Comparison of ENCODE assay signal across 1 cellular context in genomic region chr20:53621482-53622246, GRCh38.
TF ChIP-seq lines count a peak whose summit lies in the region.

No MANE protein-coding gene starts in this region.

TF ChIP-seq in GM12878, 131 proteins besides CTCF, POLR2A, EP300 and RAD21 (continued from another document and continues in another):
- TF ChIP-seq, protein P1, sequence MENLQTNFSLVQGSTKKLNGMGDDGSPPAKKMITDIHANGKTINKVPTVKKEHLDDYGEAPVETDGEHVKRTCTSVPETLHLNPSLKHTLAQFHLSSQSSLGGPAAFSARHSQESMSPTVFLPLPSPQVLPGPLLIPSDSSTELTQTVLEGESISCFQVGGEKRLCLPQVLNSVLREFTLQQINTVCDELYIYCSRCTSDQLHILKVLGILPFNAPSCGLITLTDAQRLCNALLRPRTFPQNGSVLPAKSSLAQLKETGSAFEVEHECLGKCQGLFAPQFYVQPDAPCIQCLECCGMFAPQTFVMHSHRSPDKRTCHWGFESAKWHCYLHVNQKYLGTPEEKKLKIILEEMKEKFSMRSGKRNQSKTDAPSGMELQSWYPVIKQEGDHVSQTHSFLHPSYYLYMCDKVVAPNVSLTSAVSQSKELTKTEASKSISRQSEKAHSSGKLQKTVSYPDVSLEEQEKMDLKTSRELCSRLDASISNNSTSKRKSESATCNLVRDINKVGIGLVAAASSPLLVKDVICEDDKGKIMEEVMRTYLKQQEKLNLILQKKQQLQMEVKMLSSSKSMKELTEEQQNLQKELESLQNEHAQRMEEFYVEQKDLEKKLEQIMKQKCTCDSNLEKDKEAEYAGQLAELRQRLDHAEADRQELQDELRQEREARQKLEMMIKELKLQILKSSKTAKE (IDR thresholded peaks at IDR 0.05; ENCODE audit: low read depth, poor library complexity, severe bottlenecking), result peak; percentile 29
- TF ChIP-seq GABPA (IDR thresholded peaks at IDR 0.05; ENCODE audit: low read depth) (no peak), NR2F1 (conservative IDR thresholded peaks at IDR 0.05) (no peak), CEBPB (IDR thresholded peaks at IDR 0.05; ENCODE audit: borderline replicate concordance in 1 of 2, low read depth in 2 of 2, low read length in 2 of 2) (no peak), CBFB (IDR thresholded peaks at IDR 0.05; ENCODE audit: low read depth) (no peak), ZSCAN29 (IDR thresholded peaks at IDR 0.05) (no peak), KDM1A (IDR thresholded peaks at IDR 0.05; ENCODE audit: borderline replicate concordance) (no peak), ZNF274 (IDR thresholded peaks at IDR 0.05; ENCODE audit: insufficient read depth, insufficient read length) (no peak), SPI1 (IDR thresholded peaks at IDR 0.05; ENCODE audit: borderline replicate concordance, insufficient read depth, low read depth, low read length) (no peak), E2F8 (IDR thresholded peaks at IDR 0.05; ENCODE audit: low read depth, partially characterized antibody) (no peak), SMARCA5 (IDR thresholded peaks at IDR 0.05) (no peak; the same call in 1 of the 2 replicates), ETV6 (conservative IDR thresholded peaks at IDR 0.05 in 1 of 2, IDR thresholded peaks at IDR 0.05 in 1 of 2; ENCODE audit: borderline replicate concordance in 1 of 2, low read depth in 1 of 2) (peak in 1 of 2 experiments; percentile 98), SP1 (IDR thresholded peaks at IDR 0.05; ENCODE audit: low read depth, low read length) (no peak), KAT2A (conservative IDR thresholded peaks at IDR 0.05; ENCODE audit: control insufficient read depth, low read depth, low read length) (no peak), BCL11A (IDR thresholded peaks at IDR 0.05; ENCODE audit: low read depth, low read length) (no peak), REST (IDR thresholded peaks at IDR 0.05; ENCODE audit: low read depth, low read length) (no peak), STAT3 (IDR thresholded peaks at IDR 0.05; ENCODE audit: low read depth, low read length) (no peak), RBBP5 (conservative IDR thresholded peaks at IDR 0.05) (no peak), ZNF207 (IDR thresholded peaks at IDR 0.05; ENCODE audit: borderline replicate concordance) (no peak), TARDBP (IDR thresholded peaks at IDR 0.05; ENCODE audit: borderline replicate concordance) (no peak), KLF5 (IDR thresholded peaks at IDR 0.05; ENCODE audit: partially characterized antibody) (no peak), EGR1 (IDR thresholded peaks at IDR 0.05; ENCODE audit: borderline replicate concordance in 1 of 2, low read depth in 2 of 2, low read length in 2 of 2) (no peak), ZNF622 (IDR thresholded peaks at IDR 0.05) (no peak), TAF1 (IDR thresholded peaks at IDR 0.05; ENCODE audit: borderline replicate concordance, low read depth, low read length) (no peak), IRF3 (IDR thresholded peaks at IDR 0.05) (no peak), CHD4 (IDR thresholded peaks at IDR 0.05) (no peak), SUZ12 (IDR thresholded peaks at IDR 0.05; ENCODE audit: unreplicated experiment) (no peak), RB1 (IDR thresholded peaks at IDR 0.05; ENCODE audit: borderline replicate concordance) (no peak), JUNB (IDR thresholded peaks at IDR 0.05) (peak; percentile 82), BACH1 (IDR thresholded peaks at IDR 0.05; ENCODE audit: borderline replicate concordance) (no peak), SREBF2 (IDR thresholded peaks at IDR 0.05; ENCODE audit: low read length) (no peak), MXI1 (IDR thresholded peaks at IDR 0.05; ENCODE audit: low read depth, low read length) (no peak), ATF7 (IDR thresholded peaks at IDR 0.05; ENCODE audit: low read depth) (no peak; the same call in none of the 2 replicates), YY1 (IDR thresholded peaks at IDR 0.05; ENCODE audit: low read depth, low read length) (0 out of 2 replicates have a peak, but pooled peaks have one; percentile 25)
- TF ChIP-seq, protein P2, sequence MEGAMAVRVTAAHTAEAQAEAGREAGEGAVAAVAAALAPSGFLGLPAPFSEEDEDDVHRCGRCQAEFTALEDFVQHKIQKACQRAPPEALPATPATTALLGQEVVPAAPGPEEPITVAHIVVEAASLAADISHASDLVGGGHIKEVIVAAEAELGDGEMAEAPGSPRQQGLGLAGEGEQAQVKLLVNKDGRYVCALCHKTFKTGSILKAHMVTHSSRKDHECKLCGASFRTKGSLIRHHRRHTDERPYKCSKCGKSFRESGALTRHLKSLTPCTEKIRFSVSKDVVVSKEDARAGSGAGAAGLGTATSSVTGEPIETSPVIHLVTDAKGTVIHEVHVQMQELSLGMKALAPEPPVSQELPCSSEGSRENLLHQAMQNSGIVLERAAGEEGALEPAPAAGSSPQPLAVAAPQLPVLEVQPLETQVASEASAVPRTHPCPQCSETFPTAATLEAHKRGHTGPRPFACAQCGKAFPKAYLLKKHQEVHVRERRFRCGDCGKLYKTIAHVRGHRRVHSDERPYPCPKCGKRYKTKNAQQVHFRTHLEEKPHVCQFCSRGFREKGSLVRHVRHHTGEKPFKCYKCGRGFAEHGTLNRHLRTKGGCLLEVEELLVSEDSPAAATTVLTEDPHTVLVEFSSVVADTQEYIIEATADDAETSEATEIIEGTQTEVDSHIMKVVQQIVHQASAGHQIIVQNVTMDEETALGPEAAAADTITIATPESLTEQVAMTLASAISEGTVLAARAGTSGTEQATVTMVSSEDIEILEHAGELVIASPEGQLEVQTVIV (IDR thresholded peaks at IDR 0.05; ENCODE audit: borderline replicate concordance, partially characterized antibody), result no peak
- TF ChIP-seq, protein P3, sequence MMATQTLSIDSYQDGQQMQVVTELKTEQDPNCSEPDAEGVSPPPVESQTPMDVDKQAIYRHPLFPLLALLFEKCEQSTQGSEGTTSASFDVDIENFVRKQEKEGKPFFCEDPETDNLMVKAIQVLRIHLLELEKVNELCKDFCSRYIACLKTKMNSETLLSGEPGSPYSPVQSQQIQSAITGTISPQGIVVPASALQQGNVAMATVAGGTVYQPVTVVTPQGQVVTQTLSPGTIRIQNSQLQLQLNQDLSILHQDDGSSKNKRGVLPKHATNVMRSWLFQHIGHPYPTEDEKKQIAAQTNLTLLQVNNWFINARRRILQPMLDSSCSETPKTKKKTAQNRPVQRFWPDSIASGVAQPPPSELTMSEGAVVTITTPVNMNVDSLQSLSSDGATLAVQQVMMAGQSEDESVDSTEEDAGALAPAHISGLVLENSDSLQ (IDR thresholded peaks at IDR 0.05), result no peak
- TF ChIP-seq, protein P4, sequence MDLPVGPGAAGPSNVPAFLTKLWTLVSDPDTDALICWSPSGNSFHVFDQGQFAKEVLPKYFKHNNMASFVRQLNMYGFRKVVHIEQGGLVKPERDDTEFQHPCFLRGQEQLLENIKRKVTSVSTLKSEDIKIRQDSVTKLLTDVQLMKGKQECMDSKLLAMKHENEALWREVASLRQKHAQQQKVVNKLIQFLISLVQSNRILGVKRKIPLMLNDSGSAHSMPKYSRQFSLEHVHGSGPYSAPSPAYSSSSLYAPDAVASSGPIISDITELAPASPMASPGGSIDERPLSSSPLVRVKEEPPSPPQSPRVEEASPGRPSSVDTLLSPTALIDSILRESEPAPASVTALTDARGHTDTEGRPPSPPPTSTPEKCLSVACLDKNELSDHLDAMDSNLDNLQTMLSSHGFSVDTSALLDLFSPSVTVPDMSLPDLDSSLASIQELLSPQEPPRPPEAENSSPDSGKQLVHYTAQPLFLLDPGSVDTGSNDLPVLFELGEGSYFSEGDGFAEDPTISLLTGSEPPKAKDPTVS (IDR thresholded peaks at IDR 0.05; ENCODE audit: low read depth, low read length), result no peak
- TF ChIP-seq, protein P5, sequence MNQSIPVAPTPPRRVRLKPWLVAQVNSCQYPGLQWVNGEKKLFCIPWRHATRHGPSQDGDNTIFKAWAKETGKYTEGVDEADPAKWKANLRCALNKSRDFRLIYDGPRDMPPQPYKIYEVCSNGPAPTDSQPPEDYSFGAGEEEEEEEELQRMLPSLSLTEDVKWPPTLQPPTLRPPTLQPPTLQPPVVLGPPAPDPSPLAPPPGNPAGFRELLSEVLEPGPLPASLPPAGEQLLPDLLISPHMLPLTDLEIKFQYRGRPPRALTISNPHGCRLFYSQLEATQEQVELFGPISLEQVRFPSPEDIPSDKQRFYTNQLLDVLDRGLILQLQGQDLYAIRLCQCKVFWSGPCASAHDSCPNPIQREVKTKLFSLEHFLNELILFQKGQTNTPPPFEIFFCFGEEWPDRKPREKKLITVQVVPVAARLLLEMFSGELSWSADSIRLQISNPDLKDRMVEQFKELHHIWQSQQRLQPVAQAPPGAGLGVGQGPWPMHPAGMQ (IDR thresholded peaks at IDR 0.05; ENCODE audit: borderline replicate concordance), result no peak
- TF ChIP-seq, protein P6, sequence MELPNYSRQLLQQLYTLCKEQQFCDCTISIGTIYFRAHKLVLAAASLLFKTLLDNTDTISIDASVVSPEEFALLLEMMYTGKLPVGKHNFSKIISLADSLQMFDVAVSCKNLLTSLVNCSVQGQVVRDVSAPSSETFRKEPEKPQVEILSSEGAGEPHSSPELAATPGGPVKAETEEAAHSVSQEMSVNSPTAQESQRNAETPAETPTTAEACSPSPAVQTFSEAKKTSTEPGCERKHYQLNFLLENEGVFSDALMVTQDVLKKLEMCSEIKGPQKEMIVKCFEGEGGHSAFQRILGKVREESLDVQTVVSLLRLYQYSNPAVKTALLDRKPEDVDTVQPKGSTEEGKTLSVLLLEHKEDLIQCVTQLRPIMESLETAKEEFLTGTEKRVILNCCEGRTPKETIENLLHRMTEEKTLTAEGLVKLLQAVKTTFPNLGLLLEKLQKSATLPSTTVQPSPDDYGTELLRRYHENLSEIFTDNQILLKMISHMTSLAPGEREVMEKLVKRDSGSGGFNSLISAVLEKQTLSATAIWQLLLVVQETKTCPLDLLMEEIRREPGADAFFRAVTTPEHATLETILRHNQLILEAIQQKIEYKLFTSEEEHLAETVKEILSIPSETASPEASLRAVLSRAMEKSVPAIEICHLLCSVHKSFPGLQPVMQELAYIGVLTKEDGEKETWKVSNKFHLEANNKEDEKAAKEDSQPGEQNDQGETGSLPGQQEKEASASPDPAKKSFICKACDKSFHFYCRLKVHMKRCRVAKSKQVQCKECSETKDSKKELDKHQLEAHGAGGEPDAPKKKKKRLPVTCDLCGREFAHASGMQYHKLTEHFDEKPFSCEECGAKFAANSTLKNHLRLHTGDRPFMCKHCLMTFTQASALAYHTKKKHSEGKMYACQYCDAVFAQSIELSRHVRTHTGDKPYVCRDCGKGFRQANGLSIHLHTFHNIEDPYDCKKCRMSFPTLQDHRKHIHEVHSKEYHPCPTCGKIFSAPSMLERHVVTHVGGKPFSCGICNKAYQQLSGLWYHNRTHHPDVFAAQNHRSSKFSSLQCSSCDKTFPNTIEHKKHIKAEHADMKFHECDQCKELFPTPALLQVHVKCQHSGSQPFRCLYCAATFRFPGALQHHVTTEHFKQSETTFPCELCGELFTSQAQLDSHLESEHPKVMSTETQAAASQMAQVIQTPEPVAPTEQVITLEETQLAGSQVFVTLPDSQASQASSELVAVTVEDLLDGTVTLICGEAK (IDR thresholded peaks at IDR 0.05; ENCODE audit: borderline replicate concordance), result no peak
